In genomic region chr22:50202130-50202671, GRCh38 we compare ENCODE assay signal across 8 cellular contexts. TPM values are rescaled to one million over a fixed set of nuclear protein-coding genes. Genes with fewer than 3 reads are reported as not detected.
DNase-seq lines count a peak whose midpoint lies in the region; ATAC-seq and TF ChIP-seq lines count a peak whose summit lies in the region.

No MANE protein-coding gene starts in this region.

- intact Hi-C loops in Calu3 (cut with micrococcal nuclease; ENCODE audit: unreplicated experiment), result no loop called here
- intact Hi-C loops in OCI-LY7 (cut with micrococcal nuclease; ENCODE audit: unreplicated experiment), result no loop called here
- intact Hi-C loops in ovary (cut with DNase I), result loop anchor here in 1 of 4 donors (10.0 kb wide), 1 partner anchor 57 kb away; no protein-coding TSS in a partner anchor
- intact Hi-C loops in sciatic nerve (cut with DNase I), result no loop called here

- H3K79me2 ChIP-seq in OCI-LY7 (ENCODE audit: insufficient read depth, low read depth, low read length), result peaks cover 32% of the 10 kb centered on the region

- no TSS peak for BruUV-seq in Calu3 (replicated peaks; lab: Mats Ljungman, UMichigan)
- BruUV-seq in OCI-LY7 (replicated peaks; lab: Mats Ljungman, UMichigan), result no TSS peak

- peaks cover 16% of the 10 kb centered on the region for H3K4me1 Mint-ChIP-seq in Calu3 (ENCODE audit: low read depth, unreplicated experiment)

- H3K27me3 Mint-ChIP-seq in Calu3 (ENCODE audit: unreplicated experiment), result no peaks in the 10 kb centered on the region

- no peak for TF ChIP-seq EP300 in ovary (IDR thresholded peaks at IDR 0.05)

- H3K9me3 ChIP-seq in OCI-LY7 (ENCODE audit: low read length) (peaks cover 8% of the 10 kb centered on the region; the same call in 1 of the 2 replicates), esophagus (ENCODE audit: control insufficient read depth in 2 of 2, insufficient read depth in 1 of 2, low read depth in 1 of 2, low read length in 1 of 2) (peaks cover 0 to 2% of the 10 kb centered on the region in 2 donors), ovary (no peaks in the 10 kb centered on the region)

- DNase-seq in Calu3 (no peak), OCI-LY7 (ENCODE audit: low spot score) (peak; percentile 50), ovary (no peak), sciatic nerve (ENCODE audit: low spot score) (no peak), DMS53 treated with DMSO at 0.1 percent for 48 hours (lab: John Stamatoyannopoulos, UW; ENCODE audit: unreplicated experiment) (no peak)
- no peak for DNase-seq in effector CD4-positive, alpha-beta T cell

- H3K27ac Mint-ChIP-seq in Calu3 (ENCODE audit: unreplicated experiment), result no peak overlapping the region

- H4K20me1 ChIP-seq in OCI-LY7 (ENCODE audit: insufficient read depth, low read length), result 0 out of 2 replicates have a peak, but pooled peaks cover 8% of the 10 kb centered on the region

- H3K4me1 ChIP-seq in OCI-LY7 (ENCODE audit: insufficient read depth, low read length, poor library complexity, severe bottlenecking) (peaks cover 24% of the 10 kb centered on the region), esophagus (ENCODE audit: control insufficient read depth in 2 of 2, insufficient read depth in 2 of 2, low read length in 1 of 2) (peaks cover 5 to 16% of the 10 kb centered on the region in 2 donors), ovary (ENCODE audit: insufficient read depth) (peaks cover 5% of the 10 kb centered on the region)

- peaks cover 92% of the 10 kb centered on the region for H3K36me3 Mint-ChIP-seq in Calu3 (ENCODE audit: insufficient read depth, unreplicated experiment)

- no peak overlapping the region for H2AFZ ChIP-seq in OCI-LY7 (ENCODE audit: low read length)

- H3K27me3 ChIP-seq in esophagus (ENCODE audit: control insufficient read depth in 1 of 2, insufficient read depth in 2 of 2, low read length in 2 of 2) (no peaks in the 10 kb centered on the region), ovary (no peaks in the 10 kb centered on the region)

- H3K27ac ChIP-seq in OCI-LY7 (ENCODE audit: low read depth, low read length, poor library complexity, severe bottlenecking) (peak overlapping the region; percentile 39), esophagus (ENCODE audit: low read depth in 2 of 2, low read length in 1 of 2) (no peak overlapping the region), ovary (no peak overlapping the region)

- H3K36me3 ChIP-seq in OCI-LY7 (ENCODE audit: insufficient read depth, low read length) (peaks cover 53% of the 10 kb centered on the region), esophagus (ENCODE audit: control insufficient read depth in 2 of 2, insufficient read depth in 2 of 2, low read length in 1 of 2) (peaks cover 0 to 24% of the 10 kb centered on the region in 2 donors), ovary (no peaks in the 10 kb centered on the region)

- CTCF ChIA-PET in Calu3 (lab: Charles Lee), result no interaction called here
- CTCF ChIA-PET in OCI-LY7 (lab: Charles Lee; ENCODE audit: unreplicated experiment), result no interaction called here

- no peaks in the 10 kb centered on the region for H3K9me3 Mint-ChIP-seq in Calu3 (ENCODE audit: low read depth, unreplicated experiment)

- POLR2A ChIA-PET in OCI-LY7 (lab: Charles Lee), result no interaction called here

- H3K4me3 Mint-ChIP-seq in Calu3 (ENCODE audit: low read depth, unreplicated experiment), result peak overlapping the region; percentile 76

- TF ChIP-seq CTCF in Calu3 (IDR thresholded peaks at IDR 0.05; ENCODE audit: unreplicated experiment) (no peak), OCI-LY7 (conservative IDR thresholded peaks at IDR 0.05; ENCODE audit: low read length) (no peak), ovary (IDR thresholded peaks at IDR 0.05) (no peak)

- no peaks in the 10 kb centered on the region for H3K9me2 ChIP-seq in OCI-LY7 (ENCODE audit: insufficient read depth, low read length)

- H3K4me3 ChIP-seq in OCI-LY7 (ENCODE audit: low read depth, low read length, poor library complexity, severe bottlenecking), result peak overlapping the region; percentile 98
- peak overlapping the region; percentile 66 to 72 for H3K4me3 ChIP-seq in esophagus (ENCODE audit: low read depth in 1 of 2, low read length in 2 of 2)
- H3K4me3 ChIP-seq in ovary, result peak overlapping the region; percentile 48

- peak overlapping the region; percentile 100 for H3K4me2 ChIP-seq in OCI-LY7 (ENCODE audit: low read length)

- TF ChIP-seq POLR2A in ovary (IDR thresholded peaks at IDR 0.05), result no peak

- ATAC-seq in sciatic nerve (no peak), HG03159 (IDR thresholded peaks at IDR 0.05; ENCODE audit: unreplicated experiment) (no peak)

- WGBS in esophagus, 2 donors, result 57 to 65% methylated on average over 13 of the region's 13 CpGs
- WGBS in ovary, 3 donors, result 32 to 46% (median 41%) methylated on average over 13 of the region's 13 CpGs

RNA-seq across cellular contexts. Expression of gene SELENOO, which starts 1.4 kb away (rescaled TPM):
- total RNA-seq in Calu3 (2022), result 28.6 and 29.5 TPM in 2 replicates
- 43.7 and 44.2 TPM in 2 replicates for total RNA-seq in OCI-LY7 (2014; rRNA removed; shearing (Covaris generic))
- 34.0 and 40.2 TPM in 2 replicates for total RNA-seq in OCI-LY7 (2022)
- polyA plus RNA-seq in esophagus, result 10 to 100 TPM; 23.0 to 35.9 TPM
- 10 to 100 TPM; 18.9 to 31.1 (median 23.0) TPM for total RNA-seq in ovary
- 10 to 100 TPM in 1 of 2 donors, under 1 TPM in 1; 0.40 to 23.4 TPM for polyA plus RNA-seq in ovary
- total RNA-seq in sciatic nerve, result 22.6 TPM

RNA-seq across cellular contexts. Expression of gene TRABD, which starts 16.5 kb away (rescaled TPM):
- total RNA-seq in Calu3 (2022), result 57.3 and 62.9 TPM in 2 replicates
- total RNA-seq in OCI-LY7 (2014; rRNA removed; shearing (Covaris generic)), result 111 and 126 TPM in 2 replicates
- total RNA-seq in OCI-LY7 (2022), result 119 and 128 TPM in 2 replicates
- 10 to 100 TPM; 47.4 to 54.5 TPM for polyA plus RNA-seq in esophagus
- total RNA-seq in ovary, result 10 to 100 TPM; 23.5 to 35.2 (median 27.2) TPM
- polyA plus RNA-seq in ovary, result 10 to 100 TPM in 1 of 2 donors, under 1 TPM in 1; 0.58 to 25.9 TPM
- 22.8 TPM for total RNA-seq in sciatic nerve

RNA-seq across cellular contexts. Expression of gene PANX2, which starts 31.7 kb away (rescaled TPM):
- total RNA-seq in Calu3 (2022) (1.6 and 2.0 TPM in 2 replicates), OCI-LY7 (2022) (not detected in 2 replicates), ovary (1 to 10 TPM; 1.8 to 5.6 (median 3.1) TPM), sciatic nerve (0.76 TPM)
- not detected in 2 replicates for total RNA-seq in OCI-LY7 (2014; rRNA removed; shearing (Covaris generic))
- polyA plus RNA-seq in esophagus (1 to 10 TPM; 2.1 to 2.6 TPM), ovary (1 to 10 TPM in 1 of 2 donors, under 1 TPM in 1; 0.27 to 2.0 TPM)

RNA-seq across cellular contexts. Expression of gene TUBGCP6, which starts 42.6 kb away (rescaled TPM):
- 49.7 and 54.7 TPM in 2 replicates for total RNA-seq in Calu3 (2022)
- 52.8 and 57.7 TPM in 2 replicates for total RNA-seq in OCI-LY7 (2014; rRNA removed; shearing (Covaris generic))
- 63.2 and 68.8 TPM in 2 replicates for total RNA-seq in OCI-LY7 (2022)
- polyA plus RNA-seq in esophagus, result 10 to 100 TPM; 19.3 to 37.9 TPM
- total RNA-seq in ovary, result 10 to 100 TPM; 35.9 to 52.2 (median 40.8) TPM
- polyA plus RNA-seq in ovary, result 10 to 100 TPM in 1 of 2 donors, 1 to 10 TPM in 1; 7.5 to 42.6 TPM
- 47.6 TPM for total RNA-seq in sciatic nerve

RNA-seq across cellular contexts. Expression of gene HDAC10, which starts 48.9 kb away (rescaled TPM):
- total RNA-seq in Calu3 (2022) (52.9 and 69.2 TPM in 2 replicates), OCI-LY7 (2022) (74.6 and 74.9 TPM in 2 replicates), ovary (10 to 100 TPM; 24.9 to 44.6 (median 41.1) TPM), sciatic nerve (32.4 TPM)
- total RNA-seq in OCI-LY7 (2014; rRNA removed; shearing (Covaris generic)), result 47.4 and 49.4 TPM in 2 replicates
- polyA plus RNA-seq in esophagus (10 to 100 TPM; 22.0 to 42.4 TPM), ovary (10 to 100 TPM in 1 of 2 donors, 1 to 10 TPM in 1; 2.3 to 33.2 TPM)

Comparison
In these comparisons a context has a peak if more than half of its experiments do, and no peak if none do; other contexts are left out.
1. H3K4me3 ChIP-seq: peak in every context shown above with its lines; median percentile 98 in OCI-LY7; 69 in esophagus; 48 in ovary.